ENCODE assay signal across 28 cellular contexts in genomic region chr3:142664311-142664710, GRCh38. TPM values are rescaled to one million over a fixed set of nuclear protein-coding genes. Genes with fewer than 3 reads are reported as not detected.
DNase-seq lines count a peak whose midpoint lies in the region; ATAC-seq, FAIRE-seq and TF ChIP-seq lines count a peak whose summit lies in the region.
"Had no signal": no experiment of that assay in that cellular context is flagged by ENCODE, and none has a peak within 500 bp of the region (broad histone marks: within the 10 kb centered on the region; RNA-seq: fewer than 3 reads in every experiment).

No MANE protein-coding gene starts in this region.

- no peak overlapping the region for H3K27ac Mint-ChIP-seq in osteocyte (ENCODE audit: unreplicated experiment)
- H3K27ac Mint-ChIP-seq: activated CD4-positive, alpha-beta T cell treated with anti-CD3 and anti-CD28 coated beads for 36 hours; activated naive CD4-positive, alpha-beta T cell treated with anti-CD3 and anti-CD28 coated beads, Interleukin-2, amount 50 U/mL, for 72 hours; CD4-positive, alpha-beta memory T cell; T-helper 1 cell treated with Interleukin-12 subunit alpha and Interleukin-12 subunit beta and Interleukin-4 antibody, amounts not matched to agents 30 μg/mL and 1 μg/mL, for 36 hours had no signal

- H3K27me3 Mint-ChIP-seq in osteocyte (ENCODE audit: unreplicated experiment) = no peaks in the 10 kb centered on the region
- H3K27me3 Mint-ChIP-seq: activated CD4-positive, alpha-beta T cell treated with anti-CD3 and anti-CD28 coated beads for 36 hours; CD4-positive, alpha-beta memory T cell had no signal

- POLR2A ChIA-PET in A549 (lab: Yijun Ruan, JAX) = interaction anchor here (0.9 to 1.1 kb wide), 2 partner anchors 26 to 60 kb away, joined by 3 to 4 read pairs; no protein-coding TSS in a partner anchor

- H3K4me1 Mint-ChIP-seq in osteocyte (ENCODE audit: unreplicated experiment) = peaks cover 11% of the 10 kb centered on the region
- H3K4me1 Mint-ChIP-seq: activated CD4-positive, alpha-beta T cell treated with anti-CD3 and anti-CD28 coated beads for 36 hours; CD4-positive, alpha-beta memory T cell; neural crest cell had no signal

- CTCF ChIA-PET in A549 (lab: Yijun Ruan, JAX) = interaction anchor here (0.7 to 1.3 kb wide), 3 partner anchors 67 to 165 kb away, joined by 3 to 4 read pairs (median 4); no protein-coding TSS in a partner anchor

- no peak for TF ChIP-seq EP300 in A549 (IDR thresholded peaks at IDR 0.05)

- peaks cover 31% of the 10 kb centered on the region for H3K4me1 ChIP-seq in A549
- H3K4me1 ChIP-seq in mucosa of rectum (ENCODE audit: control insufficient read depth in 2 of 2, insufficient read depth in 2 of 2, low read length in 2 of 2) = peaks cover 4 to 23% of the 10 kb centered on the region in 2 donors
- H3K4me1 ChIP-seq: sigmoid colon had no signal

- peak overlapping the region in 1 of 2 donors; percentile 66 for H3K9ac ChIP-seq in mucosa of rectum (ENCODE audit: low read depth in 1 of 2, low read length in 2 of 2)

- 1% methylated on average over 2 of the region's 2 CpGs for WGBS in A549 (ENCODE audit: missing lambda C conversion rate)

- H3K9me3 ChIP-seq in A549 (no peaks in the 10 kb centered on the region), mucosa of rectum (ENCODE audit: control insufficient read depth in 2 of 2, low read length in 2 of 2) (no peaks in the 10 kb centered on the region)
- H3K9me3 ChIP-seq: sigmoid colon had no signal

- no peaks in the 10 kb centered on the region for H3K9me3 Mint-ChIP-seq in osteocyte (ENCODE audit: unreplicated experiment)
- H3K9me3 Mint-ChIP-seq: activated naive CD4-positive, alpha-beta T cell treated with anti-CD3 and anti-CD28 coated beads, Interleukin-2, amount 50 U/mL, for 72 hours; CD4-positive, alpha-beta memory T cell; neural crest cell; T-helper 1 cell treated with Interleukin-12 subunit alpha and Interleukin-12 subunit beta and Interleukin-4 antibody, amounts not matched to agents 30 μg/mL and 1 μg/mL, for 36 hours had no signal

- H3K4me3 ChIP-seq in A549 (peak overlapping the region; percentile 16; the same call in 1 of the 3 replicates), mucosa of rectum (ENCODE audit: low read length in 2 of 2) (peak overlapping the region; percentile 13 to 17)
- H3K4me3 ChIP-seq: cardiac muscle cell, lung, sigmoid colon, SK-N-MC had no signal

- DNase-seq in A549 (ENCODE audit: low read depth in 1 of 2, low spot score in 1 of 2) (peak; percentile 19 to 51), NCI-H2029 (lab: John Stamatoyannopoulos, UW) (peak; percentile 20), NCI-H510A treated with DMSO at 0.1 percent for 48 hours (lab: John Stamatoyannopoulos, UW) (no peak), osteocyte (ENCODE audit: extremely low spot score, unreplicated experiment) (no peak), UCSD-AML1 (lab: John Stamatoyannopoulos, UW; ENCODE audit: unreplicated experiment) (no peak)
- DNase-seq: 8988T; activated CD4-positive, alpha-beta T cell treated with anti-CD3 and anti-CD28 coated beads for 36 hours; activated T-cell treated with anti-CD3 and anti-CD28 coated beads for 4 hours; CD4-positive, alpha-beta memory T cell; DMS153; IMR-90; NCI-H1048; NCI-H187 treated with DMSO at 0.1 percent for 48 hours; NCI-H345; posterior cingulate gyrus; sigmoid colon; stimulated activated CD4-positive, alpha-beta T cell treated with anti-CD3 and anti-CD28 coated beads, Interleukin-15, amount 100 ng/mL, for 24 hours; stimulated activated naive CD4-positive, alpha-beta T cell had no signal

- H3K4me2 ChIP-seq in A549 = peak overlapping the region; percentile 80

- no peak for TF ChIP-seq RAD21 in A549 (conservative IDR thresholded peaks at IDR 0.05 in 1 of 2, IDR thresholded peaks at IDR 0.05 in 1 of 2)

- TF ChIP-seq CTCF in A549 (IDR thresholded peaks at IDR 0.05) = no peak
- TF ChIP-seq CTCF in osteocyte (IDR thresholded peaks at IDR 0.05) = no peak

- no peaks in the 10 kb centered on the region for H3K27me3 ChIP-seq in mucosa of rectum (ENCODE audit: control insufficient read depth in 2 of 2, insufficient read depth in 2 of 2, low read length in 2 of 2)
- H3K27me3 ChIP-seq: cardiac muscle cell, sigmoid colon had no signal

- FAIRE-seq in A549 (lab: Jason Lieb, UNC) (no peak), endometrium (lab: Jason Lieb, UNC) (peak; percentile 78)
- FAIRE-seq: G401.6 had no signal

- no peak for TF ChIP-seq POLR2A in A549 (IDR thresholded peaks at IDR 0.05; ENCODE audit: low read length)

- peaks cover 3 to 4% of the 10 kb centered on the region in 2 donors for H3K36me3 ChIP-seq in mucosa of rectum (ENCODE audit: control insufficient read depth in 2 of 2, insufficient read depth in 2 of 2, low read length in 2 of 2)
- H3K36me3 ChIP-seq: cardiac muscle cell, sigmoid colon had no signal

- no peaks in the 10 kb centered on the region for H3K36me3 Mint-ChIP-seq in osteocyte (ENCODE audit: unreplicated experiment)
- H3K36me3 Mint-ChIP-seq: activated naive CD4-positive, alpha-beta T cell treated with anti-CD3 and anti-CD28 coated beads, Interleukin-2, amount 50 U/mL, for 72 hours; CD4-positive, alpha-beta memory T cell had no signal

- no peak overlapping the region for H3K4me3 Mint-ChIP-seq in osteocyte (ENCODE audit: unreplicated experiment)
- H3K4me3 Mint-ChIP-seq: activated CD4-positive, alpha-beta T cell treated with anti-CD3 and anti-CD28 coated beads for 36 hours; CD4-positive, alpha-beta memory T cell; neural crest cell; T-helper 1 cell treated with Interleukin-12 subunit alpha and Interleukin-12 subunit beta and Interleukin-4 antibody, amounts not matched to agents 30 μg/mL and 1 μg/mL, for 36 hours had no signal

- H3K27ac ChIP-seq in A549 (peak overlapping the region; percentile 67 to 80; a peak in 5 of 6 replicates), mucosa of rectum (ENCODE audit: low read depth in 2 of 2, low read length in 2 of 2) (peak overlapping the region; percentile 76 to 86)
- H3K27ac ChIP-seq: cardiac muscle cell, sigmoid colon, SK-N-MC had no signal

- ATAC-seq in A549 = peak; percentile 68 to 87; a peak in 4 of 6 replicates
- no peak for ATAC-seq in GM18858 (IDR thresholded peaks at IDR 0.05; ENCODE audit: unreplicated experiment)
- ATAC-seq: activated CD4-positive, alpha-beta T cell treated with anti-CD3 and anti-CD28 coated beads for 36 hours; activated naive CD4-positive, alpha-beta T cell treated with anti-CD3 and anti-CD28 coated beads, Interleukin-2, amount 50 U/mL, for 72 hours had no signal

TF ChIP-seq in A549, 52 proteins besides CTCF, POLR2A, EP300 and RAD21:
- TF ChIP-seq NR3C1 (IDR thresholded peaks at IDR 0.05) = no peak
- no peak for TF ChIP-seq ZNF302 (CRISPR knock-in tag; IDR thresholded peaks at IDR 0.05)
- no peak for TF ChIP-seq CHD2 (IDR thresholded peaks at IDR 0.05; ENCODE audit: low read length, partially characterized antibody)
- TF ChIP-seq TP53 (CRISPR knock-in tag; IDR thresholded peaks at IDR 0.05) = no peak
- TF ChIP-seq RNF2 (IDR thresholded peaks at IDR 0.05; ENCODE audit: borderline replicate concordance, low read depth) = no peak
- TF ChIP-seq SREBF2 (IDR thresholded peaks at IDR 0.05) = no peak
- TF ChIP-seq HDAC2 (IDR thresholded peaks at IDR 0.05) = no peak
- no peak for TF ChIP-seq ZC3H11A (IDR thresholded peaks at IDR 0.05)
- TF ChIP-seq NFE2L2 (conservative IDR thresholded peaks at IDR 0.05; ENCODE audit: low read length) = no peak
- no peak for TF ChIP-seq CHD4 (IDR thresholded peaks at IDR 0.05; ENCODE audit: borderline replicate concordance)
- no peak for TF ChIP-seq HOXA7 (CRISPR knock-in tag; IDR thresholded peaks at IDR 0.05)
- TF ChIP-seq EHMT2 (IDR thresholded peaks at IDR 0.05; ENCODE audit: low read depth) = no peak
TF ChIP-seq in A549: peak in this region for 0.

RNA-seq across cellular contexts. Expression of gene TRPC1, which starts 59.5 kb away (rescaled TPM):
- polyA plus RNA-seq in A549 (2011; rRNA removed) (26.1 and 32.2 TPM in 2 replicates), A549 (2017; fragmentation: RNase III; extraction: RNeasy Plus Mini Kit Qiagen cat#74134 plus additional on column Dnase treatment) (10.1 to 11.8 TPM (median 10.3 TPM) in 3 replicates)
- polyA plus RNA-seq in A549 (2012; cell fraction: cytosol; rRNA removed) = 7.8 and 8.4 TPM in 2 replicates
- polyA plus RNA-seq in A549 (2012; cell fraction: nucleus; rRNA removed) = 12.2 and 13.4 TPM in 2 replicates
- polyA minus RNA-seq in A549 (2011; rRNA and poly(A)+ RNA removed) = 33.8 and 42.6 TPM in 2 replicates
- 16.6 and 18.6 TPM in 2 replicates for total RNA-seq in osteocyte

Comparison
In these comparisons a context has a peak if more than half of its experiments do, and no peak if none do; other contexts are left out.
1. DNase-seq: peak in A549 (2 of 2) and NCI-H2029 (single experiment); none in NCI-H510A treated with DMSO at 0.1 percent for 48 hours (single experiment), osteocyte (single experiment) and UCSD-AML1 (single experiment).